8 cellular contexts compared by ENCODE assay signal in genomic region chr1:35930593-35931423, GRCh38. TPM values are rescaled to one million over a fixed set of nuclear protein-coding genes. Genes with fewer than 3 reads are reported as not detected.
DNase-seq lines count a peak whose midpoint lies in the region; ATAC-seq, FAIRE-seq and TF ChIP-seq lines count a peak whose summit lies in the region.

AGO3 (plus strand) TSS chr1:35931105; CDS start chr1:35931427, 322 bp downstream.

- CTCF ChIA-PET in H1 (lab: Charles Lee; ENCODE audit: partially characterized antibody) = interaction anchor here (0.8 to 1.4 kb wide), 5 partner anchors 11 to 156 kb away, joined by 3 to 4 read pairs (median 3); no protein-coding TSS in a partner anchor

- peak within 1 kb of the TSS; percentile 30 for H2AFZ ChIP-seq in H1 (ENCODE audit: low read length)
- H2AFZ ChIP-seq in mesenchymal stem cell (ENCODE audit: low read depth, low read length) = peak within 1 kb of the TSS; percentile 86

- FAIRE-seq in HTR-8/SVneo (lab: Jason Lieb, UNC) (no peak), H1 (lab: Jason Lieb, UNC) (no peak)

- peaks cover 3 to 44% of the 10 kb centered on the region in 2 experiments for H3K79me2 ChIP-seq in H1 (ENCODE audit: control insufficient read depth in 1 of 2, insufficient read depth in 2 of 2, low read length in 2 of 2)

- H3K23ac ChIP-seq in H1 (ENCODE audit: insufficient read length) = no peak within 1 kb of the TSS
- H3K23ac ChIP-seq in mesenchymal stem cell (ENCODE audit: low read length in 2 of 2) = peak within 1 kb of the TSS; percentile 79 to 99

- TF ChIP-seq RAD21 in H1 (IDR thresholded peaks at IDR 0.05 in 1 of 2, conservative IDR thresholded peaks at IDR 0.05 in 1 of 2; ENCODE audit: low read depth in 2 of 2, low read length in 2 of 2) = no peak; a peak in 1 of 4 replicates

- H3K36me3 ChIP-seq in H1 (ENCODE audit: control insufficient read depth in 2 of 4, insufficient read depth in 4 of 4, low read length in 3 of 4) (no peaks in the 10 kb centered on the region; a peak in 1 of 8 replicates), mesenchymal stem cell (ENCODE audit: control insufficient read depth in 1 of 2, insufficient read depth in 2 of 2, low read depth in 1 of 2, low read length in 2 of 2) (peaks cover 0 to 1% of the 10 kb centered on the region in 2 experiments)

- no peak within 1 kb of the TSS for H2BK15ac ChIP-seq in H1 (ENCODE audit: low read length)
- H2BK15ac ChIP-seq in mesenchymal stem cell (ENCODE audit: low read depth, poor library complexity, severe bottlenecking) = peak within 1 kb of the TSS; percentile 99

- H2BK120ac ChIP-seq in H1 (replicated peaks; ENCODE audit: low read depth, low read length) (no peak within 1 kb of the TSS), mesenchymal stem cell (ENCODE audit: low read depth, low read length) (peak within 1 kb of the TSS; percentile 96)

- H3K27ac ChIP-seq in H1 (ENCODE audit: low read depth, low read length) (peak within 1 kb of the TSS; percentile 86), mesenchymal stem cell (ENCODE audit: low read length, poor library complexity, severe bottlenecking) (peak within 1 kb of the TSS; percentile 79)

- ATAC-seq in GM21381 (IDR thresholded peaks at IDR 0.05; ENCODE audit: unreplicated experiment) = peak; percentile 85

- H3K4me3 ChIP-seq in H1 (ENCODE audit: extremely low read depth in 1 of 4, insufficient read depth in 2 of 4, low read depth in 3 of 4, low read length in 4 of 4) (peak within 1 kb of the TSS; percentile 85 to 92 (median 90)), mesenchymal stem cell (ENCODE audit: insufficient read depth in 1 of 2, low read depth in 1 of 2, low read length in 2 of 2) (peak within 1 kb of the TSS; percentile 91 to 97)

- H4K8ac ChIP-seq in H1 (ENCODE audit: extremely low read depth, insufficient read depth, low read length) = peak within 1 kb of the TSS; percentile 95
- H4K8ac ChIP-seq in mesenchymal stem cell (ENCODE audit: low read length) = peak within 1 kb of the TSS; percentile 99

- H3K9ac ChIP-seq in H1 (replicated peaks in 1 of 4; ENCODE audit: extremely low read depth in 1 of 4, low read depth in 3 of 4, low read length in 3 of 4) (peak within 1 kb of the TSS; percentile 75 to 89 (median 80)), mesenchymal stem cell (ENCODE audit: low read length) (peak within 1 kb of the TSS; percentile 97)

- TF ChIP-seq CTCF in H1 (IDR thresholded peaks at IDR 0.05; ENCODE audit: control extremely low read depth in 1 of 3, insufficient read depth in 1 of 3, low read depth in 1 of 3, low read length in 3 of 3) = no peak; a peak in 1 of 4 replicates

- H3K27me3 ChIP-seq in H1 (replicated peaks in 1 of 4; ENCODE audit: control insufficient read depth in 3 of 4, extremely low read depth in 1 of 4, insufficient read depth in 3 of 4, low read length in 3 of 4) = no peaks in the 10 kb centered on the region
- no peaks in the 10 kb centered on the region for H3K27me3 ChIP-seq in mesenchymal stem cell (ENCODE audit: control insufficient read depth in 1 of 2, insufficient read depth in 1 of 2, low read length in 2 of 2)

- 0 out of 2 replicates have a peak, but pooled peaks cover 6% of the 10 kb centered on the region for H3K23me2 ChIP-seq in H1 (ENCODE audit: low read depth, low read length)

- H4K20me1 ChIP-seq in H1 (replicated peaks in 1 of 2; ENCODE audit: control insufficient read depth in 1 of 2, insufficient read depth in 2 of 2, low read length in 2 of 2) = no peaks in the 10 kb centered on the region

- H3K9me3 ChIP-seq in H1 (ENCODE audit: insufficient read depth in 2 of 2, low read depth in 1 of 2, low read length in 1 of 2) (no peaks in the 10 kb centered on the region), mesenchymal stem cell (ENCODE audit: control insufficient read depth, low read length) (no peaks in the 10 kb centered on the region)

- H3K14ac ChIP-seq in H1 (ENCODE audit: insufficient read length) (no peak within 1 kb of the TSS), mesenchymal stem cell (ENCODE audit: low read length in 2 of 2) (peak within 1 kb of the TSS; percentile 4 to 99)

- H3K4ac ChIP-seq in H1 (replicated peaks; ENCODE audit: insufficient read length, low read depth, low read length) (no peak within 1 kb of the TSS), mesenchymal stem cell (ENCODE audit: low read depth in 1 of 2, low read length in 2 of 2) (peak within 1 kb of the TSS; percentile 98 to 100)

- H3K4me1 ChIP-seq in H1 (replicated peaks in 1 of 4; ENCODE audit: control insufficient read depth in 3 of 4, insufficient read depth in 4 of 4, low read length in 3 of 4) (peaks cover 0 to 4% (median 0%) of the 10 kb centered on the region in 4 experiments; a peak in 2 of 7 replicates), mesenchymal stem cell (ENCODE audit: control insufficient read depth, insufficient read depth, low read depth, low read length) (peaks cover 5% of the 10 kb centered on the region)

- no peak within 1 kb of the TSS for H2BK20ac ChIP-seq in H1 (ENCODE audit: low read length)

- WGBS in H1 (ENCODE audit: extremely low coverage in 1 of 2, insufficient coverage in 1 of 2, insufficient read length in 1 of 2, insufficient replicate concordance in 2 of 2, low coverage in 1 of 2, low lambda C conversion rate in 2 of 2, missing lambda C conversion rate in 1 of 2), 2 experiments = 1% methylated on average over 90 of the region's 110 CpGs; no CpG with 5 or more reads in 1 of the 2 experiments
- WGBS in mesenchymal stem cell = 0% methylated on average over 58 of the region's 110 CpGs

- H2BK12ac ChIP-seq in H1 (ENCODE audit: low read depth, low read length) (no peak within 1 kb of the TSS), mesenchymal stem cell (ENCODE audit: low read length in 2 of 2) (peak within 1 kb of the TSS in 1 of 2 experiments; percentile 89)

- TF ChIP-seq EP300 in H1 (IDR thresholded peaks at IDR 0.05; ENCODE audit: borderline replicate concordance in 1 of 2, low read depth in 2 of 2, low read length in 2 of 2) = no peak

- H3K18ac ChIP-seq in H1 (ENCODE audit: extremely low read depth, low read length) (peak within 1 kb of the TSS; percentile 92), mesenchymal stem cell (ENCODE audit: low read depth in 1 of 2, low read length in 2 of 2) (peak within 1 kb of the TSS; percentile 99)

- H3K79me1 ChIP-seq in H1 (ENCODE audit: low read depth, low read length) (no peaks in the 10 kb centered on the region; the same call in 1 of the 2 replicates), mesenchymal stem cell (replicated peaks; ENCODE audit: low read length, poor library complexity, severe bottlenecking) (peaks cover 4% of the 10 kb centered on the region)

- peak within 1 kb of the TSS; percentile 97 for H4K5ac ChIP-seq in H1 (ENCODE audit: insufficient read length, low read depth, low read length)

- H3K4me2 ChIP-seq in H1 (ENCODE audit: insufficient read depth in 1 of 2, low read depth in 2 of 2, low read length in 2 of 2) = peak within 1 kb of the TSS; percentile 78 to 85
- peak within 1 kb of the TSS; percentile 93 for H3K4me2 ChIP-seq in mesenchymal stem cell (ENCODE audit: low read length, poor library complexity, severe bottlenecking)

- DNase-seq in COLO668 (lab: John Stamatoyannopoulos, UW; ENCODE audit: unreplicated experiment) = peak; percentile 98
- DNase-seq in HTR-8/SVneo (ENCODE audit: insufficient read length, low spot score) = peak; percentile 71
- peak; percentile 76 for DNase-seq in NOMO-1 treated with dmso at 0.1 percent for 144 hours (lab: John Stamatoyannopoulos, UW; ENCODE audit: unreplicated experiment)
- peak; percentile 67 to 85 (median 81) for DNase-seq in activated CD8-positive, alpha-beta memory T cell treated with anti-CD3 and anti-CD28 coated beads for 48 hours (ENCODE audit: low read depth in 2 of 3, low spot score in 2 of 3)
- peak; percentile 53 to 91 for DNase-seq in H1 (ENCODE audit: low read depth in 1 of 2, low spot score in 2 of 2)
- peak; percentile 78 for DNase-seq in mesenchymal stem cell
- DNase-seq in stimulated activated CD8-positive, alpha-beta memory T cell treated with anti-CD3 and anti-CD28 coated beads, Interleukin-12 subunit alpha, Interleukin-12 subunit beta, amount 100 ng/mL, for 24 hours (ENCODE audit: extremely low read depth) = peak; percentile 74

- peak; percentile 81 to 93 for TF ChIP-seq POLR2A in H1 (IDR thresholded peaks at IDR 0.05; ENCODE audit: control extremely low read depth in 1 of 2, low read depth in 2 of 2, low read length in 2 of 2)

- peak within 1 kb of the TSS; percentile 83 for H3K56ac ChIP-seq in H1 (replicated peaks; ENCODE audit: insufficient read length, low read depth, low read length)

- H4K91ac ChIP-seq in H1 (replicated peaks; ENCODE audit: insufficient read length, low read length) = peak within 1 kb of the TSS; percentile 46
- H4K91ac ChIP-seq in mesenchymal stem cell (ENCODE audit: low read length) = peak within 1 kb of the TSS; percentile 97

- H2AK5ac ChIP-seq in H1 (ENCODE audit: low read depth, low read length) = no peak within 1 kb of the TSS
- H2AK5ac ChIP-seq in mesenchymal stem cell (ENCODE audit: low read length, severe bottlenecking) = no peak within 1 kb of the TSS

- POLR2A ChIA-PET in H1 (lab: Charles Lee; ENCODE audit: partially characterized antibody) = interaction anchor here (0.8 to 2.6 kb wide), 18 partner anchors 10 to 289 kb away, joined by 3 to 20 read pairs (median 4); partner anchors contain the start of genes AGO1 and CLSPN

- H2BK5ac ChIP-seq in H1 (ENCODE audit: low read depth, low read length) (peak within 1 kb of the TSS; percentile 83), mesenchymal stem cell (ENCODE audit: low read depth, low read length, poor library complexity, severe bottlenecking) (peak within 1 kb of the TSS; percentile 94)

TF ChIP-seq in H1, 55 proteins besides CTCF, POLR2A, EP300 and RAD21 (continues in another document):
- TF ChIP-seq CEBPB (IDR thresholded peaks at IDR 0.05; ENCODE audit: low read depth, low read length) = no peak
- TF ChIP-seq RXRA (IDR thresholded peaks at IDR 0.05; ENCODE audit: insufficient read depth, low read depth, low read length) = no peak
- no peak for TF ChIP-seq JUN (IDR thresholded peaks at IDR 0.05; ENCODE audit: low read depth, low read length)
- TF ChIP-seq KDM4A (IDR thresholded peaks at IDR 0.05; ENCODE audit: low read depth, low read length, severe bottlenecking) = peak; percentile 70
- TF ChIP-seq SP2 (IDR thresholded peaks at IDR 0.05; ENCODE audit: low read length) = no peak
- TF ChIP-seq CHD2 (IDR thresholded peaks at IDR 0.05; ENCODE audit: low read length) = 0 out of 2 replicates have a peak, but pooled peaks have one; percentile 22

RNA-seq across cellular contexts. Expression of gene AGO3, which starts in this region (rescaled TPM):
- total RNA-seq in H1 (2021; fragmentation: NEBNext Ultra II Directional; extraction: Animal tissue kit (Norgen Biotek cat#: 25700)) = 26.4 and 26.6 TPM in 2 replicates
- 10.3 and 10.7 TPM in 2 replicates for polyA plus RNA-seq in H1 (2011; rRNA removed)
- 12.6 TPM for polyA plus RNA-seq in H1 (2011; cell fraction: cytosol; rRNA removed)
- 23.9 TPM for polyA plus RNA-seq in H1 (2011; cell fraction: nucleus; rRNA removed)
- polyA plus RNA-seq in H1 (2012, experiment 1 of 2) = 13.1 to 17.6 TPM (median 15.7 TPM) in 4 replicates
- 8.8 TPM for polyA plus RNA-seq in H1 (2012, experiment 2 of 2)
- 9.8 TPM for polyA plus RNA-seq in H1 (2013, experiment 1 of 2)
- 10.5 TPM for polyA plus RNA-seq in H1 (2013, experiment 2 of 2)
- 64.5 and 88.1 TPM in 2 replicates for polyA minus RNA-seq in H1 (2011; rRNA and poly(A)+ RNA removed)
- polyA minus RNA-seq in H1 (2011; cell fraction: cytosol; rRNA and poly(A)+ RNA removed) = 19.2 TPM
- polyA minus RNA-seq in H1 (2011; cell fraction: nucleus; rRNA and poly(A)+ RNA removed) = 55.0 TPM
- 11.9 TPM for polyA plus RNA-seq in mesenchymal stem cell (2013, experiment 1 of 2)
- polyA plus RNA-seq in mesenchymal stem cell (2013, experiment 2 of 2) = 12.2 TPM

Comparison
In these comparisons a context has a peak if more than half of its experiments do, and no peak if none do; other contexts are left out.
1. Peak in every context shown above with its lines: DNase-seq, ATAC-seq, H3K4me3 ChIP-seq and H3K27ac ChIP-seq.